Comparison of ENCODE assay signal across 1 cellular context in genomic region chr1:2546515-2547209, GRCh38.
TF ChIP-seq lines count a peak whose summit lies in the region.

No MANE protein-coding gene starts in this region.

TF ChIP-seq in H1, 55 proteins besides CTCF, POLR2A, EP300 and RAD21:
- TF ChIP-seq SP4 (IDR thresholded peaks at IDR 0.05; ENCODE audit: low read length) (no peak), CEBPB (IDR thresholded peaks at IDR 0.05; ENCODE audit: low read depth, low read length) (no peak), BACH1 (IDR thresholded peaks at IDR 0.05; ENCODE audit: low read length) (no peak), PHF8 (conservative IDR thresholded peaks at IDR 0.05; ENCODE audit: low read depth, low read length) (no peak; the same call in 1 of the 2 replicates), RBBP5 (IDR thresholded peaks at IDR 0.05; ENCODE audit: borderline replicate concordance, low read depth, low read length) (no peak), SIX5 (IDR thresholded peaks at IDR 0.05; ENCODE audit: low read depth, low read length) (no peak), HDAC2 (IDR thresholded peaks at IDR 0.05; ENCODE audit: borderline replicate concordance in 1 of 2, low read depth in 2 of 2, low read length in 2 of 2) (peak in 1 of 2 experiments; percentile 60; a peak in 1 of 4 replicates), HDAC6 (IDR thresholded peaks at IDR 0.05; ENCODE audit: low read depth, low read length) (no peak), GTF2F1 (IDR thresholded peaks at IDR 0.05; ENCODE audit: borderline replicate concordance, low read depth, low read length) (no peak), EZH2 (IDR thresholded peaks at IDR 0.05; ENCODE audit: low read depth, low read length, severe bottlenecking) (peak; percentile 27), RXRA (IDR thresholded peaks at IDR 0.05; ENCODE audit: insufficient read depth, low read depth, low read length) (no peak), RNF2 (IDR thresholded peaks at IDR 0.05; ENCODE audit: borderline replicate concordance, low read depth, low read length, missing control alignments, poor library complexity, severe bottlenecking) (no peak), TAF1 (IDR thresholded peaks at IDR 0.05; ENCODE audit: low read depth, low read length) (0 out of 2 replicates have a peak, but pooled peaks have one; percentile 18), KDM4A (IDR thresholded peaks at IDR 0.05; ENCODE audit: low read depth, low read length, severe bottlenecking) (peak; percentile 41), RFX5 (IDR thresholded peaks at IDR 0.05; ENCODE audit: borderline replicate concordance, low read depth, low read length) (no peak), SP1 (IDR thresholded peaks at IDR 0.05; ENCODE audit: low read depth, low read length) (no peak)
